ENCODE assay signal across 19 cellular contexts in the genomic region with DNA sequence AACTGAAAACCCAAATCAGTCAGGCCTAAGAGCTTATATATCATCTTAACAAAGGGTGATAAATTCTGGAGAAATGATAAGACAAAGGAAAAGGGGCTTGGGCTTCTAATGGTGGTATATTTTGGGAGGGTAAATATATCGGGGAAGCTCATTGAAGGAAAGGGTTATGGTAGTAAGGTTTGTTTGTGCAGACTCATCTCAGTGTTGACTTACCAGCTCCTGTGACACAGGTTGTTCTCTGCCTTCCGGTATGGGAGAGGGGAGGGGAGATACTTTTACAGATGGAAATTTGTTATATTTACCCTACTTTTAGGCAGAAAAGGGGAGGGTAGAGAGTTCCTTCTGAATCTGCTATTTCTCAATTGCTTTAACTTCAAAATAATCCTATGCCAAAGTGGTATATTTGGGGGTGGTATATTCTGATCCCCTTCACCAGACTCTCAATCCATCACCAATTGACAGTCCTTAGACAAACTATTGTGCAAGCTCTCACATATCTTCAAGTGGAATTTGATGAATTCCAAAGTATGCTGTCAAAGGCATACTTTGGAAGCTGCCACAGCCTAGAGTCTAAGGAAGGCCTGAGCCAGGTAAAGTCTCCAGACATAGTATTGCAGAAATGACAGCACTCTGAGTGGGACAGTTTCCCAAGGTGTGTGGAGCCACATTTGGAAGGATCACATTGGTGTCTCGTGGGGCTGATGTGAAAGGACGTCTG. TPM values are rescaled to one million over a fixed set of nuclear protein-coding genes. Genes with fewer than 3 reads are reported as not detected.
"Had no signal": no experiment of that assay in that cellular context is flagged by ENCODE, and none has a peak within 500 bp of the region (broad histone marks: within the 10 kb centered on the region; RNA-seq: fewer than 3 reads in every experiment).

No MANE protein-coding gene starts in this region.

- DNase-seq: activated B cell treated with CpG ODN at 0.5 μM for 24 hours; activated gamma-delta T cell; activated T-cell treated with anti-CD3 and anti-CD28 coated beads, Interleukin-2, amount 50 U/mL, for 1 hour; aorta; effector memory CD4-positive, alpha-beta T cell; foreskin fibroblast; hypothalamus; kidney; left ventricle myocardium superior; mesenchymal stem cell; nucleus accumbens; right lobe of liver; stimulated activated CD4-positive, alpha-beta T cell treated with anti-CD3 and anti-CD28 coated beads, Interleukin-4, amount 100 ng/mL, for 4 hours; stimulated activated CD8-positive, alpha-beta memory T cell treated with anti-CD3 and anti-CD28 coated beads, Interleukin-4, amount 100 ng/mL, for 48 hours; stimulated activated naive CD4-positive, alpha-beta T cell treated with Interleukin-2 at 50 U/mL for 16 hours had no signal

- H3K4me3 Mint-ChIP-seq: activated B cell treated with CpG ODN at 0.5 μM for 24 hours; dendritic cell treated with granulocyte-macrophage colony-stimulating factor and Interleukin-4, amounts not matched to agents 40 ng/mL and 50 ng/mL, for 4 days; nephron had no signal

- H3K27ac ChIP-seq: right lobe of liver had no signal

- H3K27ac Mint-ChIP-seq: activated B cell treated with CpG ODN at 0.5 μM for 24 hours; dendritic cell treated with granulocyte-macrophage colony-stimulating factor and Interleukin-4, amounts not matched to agents 40 ng/mL and 50 ng/mL, for 4 days; nephron; progenitor cell of endocrine pancreas had no signal

- H3K9me3 ChIP-seq: right lobe of liver had no signal

- H3K4me1 Mint-ChIP-seq: activated B cell treated with CpG ODN at 0.5 μM for 24 hours, nephron had no signal

- H3K36me3 ChIP-seq: right lobe of liver had no signal

- H3K4me1 ChIP-seq: right lobe of liver had no signal

- H3K27me3 ChIP-seq: right lobe of liver had no signal

- H3K4me3 ChIP-seq: right lobe of liver, smooth muscle cell had no signal

- ATAC-seq: left ventricle myocardium superior had no signal

RNA-seq across cellular contexts. Expression of gene PAPSS2, which starts 13.3 kb away (rescaled TPM):
- total RNA-seq: activated B cell treated with CpG ODN at 0.5 μM for 24 hours had no signal
